Comparison of ENCODE assay signal across 9 cellular contexts in the genomic region with DNA sequence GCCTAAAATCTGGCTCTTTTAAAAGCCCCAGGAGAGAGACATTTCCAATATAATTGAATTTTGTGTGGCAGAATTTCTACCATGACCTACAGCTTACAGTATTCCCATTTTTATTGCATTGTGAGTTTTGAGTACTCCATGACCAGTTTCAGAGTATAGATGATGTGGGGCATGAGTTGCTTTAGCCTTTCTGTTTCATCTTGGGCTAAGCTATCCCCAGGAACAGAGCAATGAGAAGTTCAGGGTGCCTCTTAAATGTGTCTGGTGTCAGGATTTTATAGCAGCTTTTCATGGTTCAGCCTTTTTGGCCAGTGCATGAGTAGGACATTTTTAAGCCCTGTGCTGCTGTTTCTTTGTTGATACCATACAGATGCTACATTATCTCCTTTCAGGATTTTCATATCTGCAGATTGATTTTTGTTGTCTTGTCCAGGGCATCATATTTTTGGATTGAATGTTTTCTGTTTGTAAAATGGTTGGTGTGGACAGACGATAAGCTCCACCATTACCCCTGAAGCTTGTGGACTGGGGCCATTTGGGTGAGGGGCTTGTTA. TPM values are rescaled to one million over a fixed set of nuclear protein-coding genes. Genes with fewer than 3 reads are reported as not detected.
DNase-seq lines count a peak whose midpoint lies in the region; ATAC-seq and TF ChIP-seq lines count a peak whose summit lies in the region.
"Had no signal": no experiment of that assay in that cellular context is flagged by ENCODE, and none has a peak within 500 bp of the region (broad histone marks: within the 10 kb centered on the region; RNA-seq: fewer than 3 reads in every experiment).

No MANE protein-coding gene starts in this region.

- H3K9me3 ChIP-seq in right lobe of liver: no peaks in the 10 kb centered on the region

- peak overlapping the region; percentile 10 to 91 (median 42) for H3K4me3 ChIP-seq in right lobe of liver

- H3K4me3 Mint-ChIP-seq in activated CD4-positive, alpha-beta T cell treated with anti-CD3 and anti-CD28 coated beads, Interleukin-2, amount 10 ng/mL, durations not matched to agents 24 days and 14 days: no peak overlapping the region
- H3K4me3 Mint-ChIP-seq in activated naive CD8-positive, alpha-beta T cell: peak overlapping the region; percentile 87

- H3K4me1 ChIP-seq in right lobe of liver: peaks cover 0 to 73% (median 13%) of the 10 kb centered on the region in 4 donors

- TF ChIP-seq POLR2A in right lobe of liver (IDR thresholded peaks at IDR 0.05): no peak

- no peaks in the 10 kb centered on the region for H3K27me3 ChIP-seq in right lobe of liver

- intact Hi-C loops in activated CD4-positive, alpha-beta T cell treated with anti-CD3 and anti-CD28 coated beads, Interleukin-2, amount 10 ng/mL, durations not matched to agents 24 days and 14 days (cut with micrococcal nuclease): loop anchor here (2.0 to 5.0 kb wide), 2 partner anchors 15 to 34 kb away; no protein-coding TSS in a partner anchor
- intact Hi-C loops in right lobe of liver (cut with DNase I): no loop called here

- WGBS in right lobe of liver (ENCODE audit: insufficient coverage, low coverage, low lambda C conversion rate, missing lambda C conversion rate): 0% methylated on average over 1 of the region's 1 CpG

- TF ChIP-seq CTCF in right lobe of liver (IDR thresholded peaks at IDR 0.05): no peak

- DNase-seq in activated CD4-positive, alpha-beta T cell treated with anti-CD3 and anti-CD28 coated beads, Interleukin-2, amount 10 ng/mL, durations not matched to agents 24 days and 14 days: no peak
- DNase-seq in activated CD4-positive, alpha-beta T cell treated with anti-CD3 and anti-CD28 coated beads for 4 hours: no peak
- peak in 1 of 3 donors; percentile 33 for DNase-seq in right lobe of liver
- no peak for DNase-seq in NOMO-1 (lab: John Stamatoyannopoulos, UW; ENCODE audit: unreplicated experiment in 2 of 2)
- DNase-seq: stimulated activated CD4-positive, alpha-beta T cell treated with anti-CD3 and anti-CD28 coated beads, Interleukin-12 subunit alpha, Interleukin-12 subunit beta, amount 100 ng/mL, for 4 hours had no signal

- peak overlapping the region; percentile 90 to 94 (median 94) for H3K27ac ChIP-seq in right lobe of liver
- peak overlapping the region; percentile 82 for H3K27ac ChIP-seq in temporal lobe (ENCODE audit: low read depth, low read length)

- peak overlapping the region; percentile 91 for H3K27ac Mint-ChIP-seq in activated CD4-positive, alpha-beta T cell treated with anti-CD3 and anti-CD28 coated beads, Interleukin-2, amount 10 ng/mL, durations not matched to agents 24 days and 14 days
- H3K27ac Mint-ChIP-seq in activated naive CD8-positive, alpha-beta T cell: peak overlapping the region; percentile 96

- no peaks in the 10 kb centered on the region for H3K27me3 Mint-ChIP-seq in activated CD4-positive, alpha-beta T cell treated with anti-CD3 and anti-CD28 coated beads, Interleukin-2, amount 10 ng/mL, durations not matched to agents 24 days and 14 days
- H3K27me3 Mint-ChIP-seq in activated naive CD8-positive, alpha-beta T cell: no peaks in the 10 kb centered on the region

- H3K9me3 Mint-ChIP-seq in activated CD4-positive, alpha-beta T cell treated with anti-CD3 and anti-CD28 coated beads, Interleukin-2, amount 10 ng/mL, durations not matched to agents 24 days and 14 days: no peaks in the 10 kb centered on the region
- H3K9me3 Mint-ChIP-seq in activated naive CD8-positive, alpha-beta T cell (ENCODE audit: low read depth): no peaks in the 10 kb centered on the region

- H3K36me3 ChIP-seq in right lobe of liver: no peaks in the 10 kb centered on the region

- H3K4me1 Mint-ChIP-seq in activated CD4-positive, alpha-beta T cell treated with anti-CD3 and anti-CD28 coated beads, Interleukin-2, amount 10 ng/mL, durations not matched to agents 24 days and 14 days: peaks cover 34% of the 10 kb centered on the region
- H3K4me1 Mint-ChIP-seq in activated naive CD8-positive, alpha-beta T cell (ENCODE audit: low read depth): peaks cover 43% of the 10 kb centered on the region

- peaks cover 15% of the 10 kb centered on the region for H3K36me3 Mint-ChIP-seq in activated CD4-positive, alpha-beta T cell treated with anti-CD3 and anti-CD28 coated beads, Interleukin-2, amount 10 ng/mL, durations not matched to agents 24 days and 14 days (ENCODE audit: low read depth)
- peaks cover 3% of the 10 kb centered on the region for H3K36me3 Mint-ChIP-seq in activated naive CD8-positive, alpha-beta T cell

- ATAC-seq in right lobe of liver (no peak), GM18870 (IDR thresholded peaks at IDR 0.05; ENCODE audit: unreplicated experiment) (no peak), GM19395 (IDR thresholded peaks at IDR 0.05; ENCODE audit: unreplicated experiment) (no peak)

RNA-seq across cellular contexts. Expression of a gene that starts 3.5 kb away (rescaled TPM):
- 75.2 and 76.6 TPM in 2 replicates for total RNA-seq in activated CD4-positive, alpha-beta T cell treated with anti-CD3 and anti-CD28 coated beads, Interleukin-2, amount 10 ng/mL, durations not matched to agents 24 days and 14 days
- total RNA-seq in right lobe of liver (100 to 1,000 TPM; 136 to 392 (median 315) TPM), temporal lobe (51.6 TPM)
